16 cellular contexts compared by ENCODE assay signal in the genomic region with DNA sequence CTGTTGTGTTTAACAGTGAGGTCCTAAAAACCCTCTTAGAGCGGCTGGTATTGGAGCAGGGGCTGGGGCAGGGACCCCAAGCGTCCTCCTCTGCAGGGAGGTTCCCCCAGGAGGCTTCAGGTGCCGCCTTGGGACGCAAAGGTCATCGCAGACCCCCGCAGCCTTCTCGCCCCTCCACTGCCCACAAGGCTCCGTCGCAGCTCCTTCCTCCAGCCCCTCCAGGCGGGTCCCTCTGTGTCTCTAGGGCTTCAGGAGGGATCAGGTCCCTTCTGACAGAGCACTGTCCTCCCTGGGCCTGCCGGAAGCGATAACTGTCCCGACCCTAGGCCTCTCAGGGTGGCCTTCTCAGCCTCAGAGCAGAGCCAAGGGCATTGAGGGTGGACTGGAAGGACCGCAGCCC. TPM values are rescaled to one million over a fixed set of nuclear protein-coding genes. Genes with fewer than 3 reads are reported as not detected.
A peak's percentile ranks its signal among the peaks of the same experiment; 100 is the strongest.
DNase-seq lines count a peak whose midpoint lies in the region; ATAC-seq, FAIRE-seq and TF ChIP-seq lines count a peak whose summit lies in the region.
"Had no signal": no experiment of that assay in that cellular context is flagged by ENCODE, and none has a peak within 500 bp of the region (broad histone marks: within the 10 kb centered on the region; RNA-seq: fewer than 3 reads in every experiment).

No MANE protein-coding gene starts in this region.

- H2BK15ac ChIP-seq in mesenchymal stem cell (ENCODE audit: low read depth, poor library complexity, severe bottlenecking), result no peak overlapping the region

- H3K4me1 Mint-ChIP-seq in activated CD4-positive, alpha-beta memory T cell treated with anti-CD3 and anti-CD28 coated beads for 36 hours (ENCODE audit: low read depth), result peaks cover 63% of the 10 kb centered on the region
- peaks cover 55% of the 10 kb centered on the region for H3K4me1 Mint-ChIP-seq in activated CD4-positive, alpha-beta memory T cell treated with anti-CD3 and anti-CD28 coated beads, Interleukin-2, amount 10 ng/mL, durations not matched to agents 7 days and 5 days
- peaks cover 30% of the 10 kb centered on the region for H3K4me1 Mint-ChIP-seq in activated T-helper 17 cell treated with anti-CD3 and anti-CD28 coated beads, Interleukin-2, amount 50 U/mL, for 72 hours
- peaks cover 13% of the 10 kb centered on the region for H3K4me1 Mint-ChIP-seq in WTC11

- H3K4me1 ChIP-seq in mesenchymal stem cell (ENCODE audit: control insufficient read depth, insufficient read depth, low read depth, low read length), result peaks cover 45% of the 10 kb centered on the region
- H3K4me1 ChIP-seq in stomach smooth muscle (ENCODE audit: control insufficient read depth, insufficient read depth, low read length), result peaks cover 46% of the 10 kb centered on the region

- no peak overlapping the region for H3K4me3 Mint-ChIP-seq in activated CD4-positive, alpha-beta memory T cell treated with anti-CD3 and anti-CD28 coated beads for 36 hours
- no peak overlapping the region for H3K4me3 Mint-ChIP-seq in activated CD4-positive, alpha-beta memory T cell treated with anti-CD3 and anti-CD28 coated beads, Interleukin-2, amount 10 ng/mL, durations not matched to agents 7 days and 5 days
- H3K4me3 Mint-ChIP-seq in activated T-helper 17 cell treated with anti-CD3 and anti-CD28 coated beads, Interleukin-2, amount 50 U/mL, for 72 hours, result peak overlapping the region; percentile 80
- no peak overlapping the region for H3K4me3 Mint-ChIP-seq in WTC11

- H3K14ac ChIP-seq in mesenchymal stem cell (ENCODE audit: low read length in 2 of 2), result peak overlapping the region in 1 of 2 experiments; percentile 11

- peak overlapping the region; percentile 12 for H2AK5ac ChIP-seq in mesenchymal stem cell (ENCODE audit: low read length, severe bottlenecking)

- peaks cover 19% of the 10 kb centered on the region for H3K36me3 Mint-ChIP-seq in activated CD4-positive, alpha-beta memory T cell treated with anti-CD3 and anti-CD28 coated beads for 36 hours
- H3K36me3 Mint-ChIP-seq in activated CD4-positive, alpha-beta memory T cell treated with anti-CD3 and anti-CD28 coated beads, Interleukin-2, amount 10 ng/mL, durations not matched to agents 7 days and 5 days (ENCODE audit: low read depth), result peaks cover 24% of the 10 kb centered on the region
- H3K36me3 Mint-ChIP-seq in activated T-helper 17 cell treated with anti-CD3 and anti-CD28 coated beads, Interleukin-2, amount 50 U/mL, for 72 hours (ENCODE audit: low read depth), result peaks cover 38% of the 10 kb centered on the region
- peaks cover 12% of the 10 kb centered on the region for H3K36me3 Mint-ChIP-seq in WTC11

- no peaks in the 10 kb centered on the region for H3K27me3 Mint-ChIP-seq in activated CD4-positive, alpha-beta memory T cell treated with anti-CD3 and anti-CD28 coated beads for 36 hours
- H3K27me3 Mint-ChIP-seq in activated CD4-positive, alpha-beta memory T cell treated with anti-CD3 and anti-CD28 coated beads, Interleukin-2, amount 10 ng/mL, durations not matched to agents 7 days and 5 days, result no peaks in the 10 kb centered on the region
- no peaks in the 10 kb centered on the region for H3K27me3 Mint-ChIP-seq in activated T-helper 17 cell treated with anti-CD3 and anti-CD28 coated beads, Interleukin-2, amount 50 U/mL, for 72 hours
- H3K27me3 Mint-ChIP-seq in WTC11 (ENCODE audit: low read depth), result peaks cover 23% of the 10 kb centered on the region

- H3K27me3 ChIP-seq in mesenchymal stem cell (ENCODE audit: control insufficient read depth in 1 of 2, insufficient read depth in 1 of 2, low read length in 2 of 2) (no peaks in the 10 kb centered on the region), stomach smooth muscle (ENCODE audit: control insufficient read depth in 1 of 2, insufficient read depth in 2 of 2, low read length in 2 of 2) (no peaks in the 10 kb centered on the region)
- H3K27me3 ChIP-seq: SJSA1 had no signal

- ATAC-seq in activated T-helper 17 cell treated with anti-CD3 and anti-CD28 coated beads, Interleukin-2, amount 50 U/mL, for 72 hours (replicated peaks), result no peak
- ATAC-seq in WTC11 (no peak), HG03442 (IDR thresholded peaks at IDR 0.05; ENCODE audit: unreplicated experiment) (no peak)

- peak overlapping the region; percentile 75 for H3K27ac Mint-ChIP-seq in activated CD4-positive, alpha-beta memory T cell treated with anti-CD3 and anti-CD28 coated beads for 36 hours
- H3K27ac Mint-ChIP-seq in activated CD4-positive, alpha-beta memory T cell treated with anti-CD3 and anti-CD28 coated beads, Interleukin-2, amount 10 ng/mL, durations not matched to agents 7 days and 5 days, result no peak overlapping the region
- peak overlapping the region; percentile 87 for H3K27ac Mint-ChIP-seq in activated T-helper 17 cell treated with anti-CD3 and anti-CD28 coated beads, Interleukin-2, amount 50 U/mL, for 72 hours
- H3K27ac Mint-ChIP-seq in WTC11, result no peak overlapping the region

- H4K91ac ChIP-seq in mesenchymal stem cell (ENCODE audit: low read length), result no peak overlapping the region

- H2BK12ac ChIP-seq in mesenchymal stem cell (ENCODE audit: low read length in 2 of 2), result no peak overlapping the region

- DNase-seq in activated CD4-positive, alpha-beta memory T cell treated with anti-CD3 and anti-CD28 coated beads for 36 hours, result no peak
- no peak for DNase-seq in activated CD4-positive, alpha-beta memory T cell treated with anti-CD3 and anti-CD28 coated beads, Interleukin-2, amount 10 ng/mL, durations not matched to agents 7 days and 5 days
- DNase-seq in mesenchymal stem cell (no peak), WTC11 (ENCODE audit: low spot score) (no peak), GM12892 (ENCODE audit: insufficient read length) (no peak)
- DNase-seq: amygdala, dermis blood vessel endothelial cell, IMR-90, NCI-H1105 treated with DMSO at 0.1 percent for 48 hours, NCI-H2227 treated with DMSO at 0.1 percent for 48 hours had no signal

- FAIRE-seq in GM12892 (lab: Jason Lieb, UNC), result no peak
- FAIRE-seq: A204.1, TTC549 had no signal

- H3K4me2 ChIP-seq in mesenchymal stem cell (ENCODE audit: low read length, poor library complexity, severe bottlenecking), result no peak overlapping the region

- intact Hi-C loops in activated CD4-positive, alpha-beta memory T cell treated with anti-CD3 and anti-CD28 coated beads for 36 hours (cut with micrococcal nuclease), result no loop called here

- CTCF ChIA-PET in activated CD4-positive, alpha-beta memory T cell treated with anti-CD3 and anti-CD28 coated beads for 36 hours (lab: Charles Lee), result interaction anchor here (1.2 kb wide), 1 partner anchor 21 kb away, joined by 3 read pairs; no protein-coding TSS in a partner anchor
- CTCF ChIA-PET in activated CD4-positive, alpha-beta memory T cell treated with anti-CD3 and anti-CD28 coated beads, Interleukin-2, amount 10 ng/mL, durations not matched to agents 7 days and 5 days (lab: Charles Lee), result no interaction called here
- CTCF ChIA-PET in WTC11 (lab: Charles Lee), result interaction anchor here (2.4 kb wide), 1 partner anchor 43 kb away, joined by 8 read pairs; no protein-coding TSS in a partner anchor

- H3K79me1 ChIP-seq in mesenchymal stem cell (replicated peaks; ENCODE audit: low read length, poor library complexity, severe bottlenecking), result peaks cover 28% of the 10 kb centered on the region

- peak overlapping the region in 1 of 2 experiments; percentile 4 for H3K4ac ChIP-seq in mesenchymal stem cell (ENCODE audit: low read depth in 1 of 2, low read length in 2 of 2)

- TF ChIP-seq CTCF in WTC11 (IDR thresholded peaks at IDR 0.05), result no peak

- no peak for TF ChIP-seq POLR2A in GM12892 (IDR thresholded peaks at IDR 0.05; ENCODE audit: low read depth, low read length)

- H3K27ac ChIP-seq in mesenchymal stem cell (ENCODE audit: low read length, poor library complexity, severe bottlenecking) (peak overlapping the region; percentile 91), stomach smooth muscle (ENCODE audit: low read length) (peak overlapping the region; percentile 55)
- H3K27ac ChIP-seq: SJSA1 had no signal

- H2AFZ ChIP-seq in mesenchymal stem cell (ENCODE audit: low read depth, low read length), result no peak overlapping the region

- no peak overlapping the region for H2BK120ac ChIP-seq in mesenchymal stem cell (ENCODE audit: low read depth, low read length)

- H3K9me3 Mint-ChIP-seq in activated CD4-positive, alpha-beta memory T cell treated with anti-CD3 and anti-CD28 coated beads for 36 hours, result no peaks in the 10 kb centered on the region
- no peaks in the 10 kb centered on the region for H3K9me3 Mint-ChIP-seq in activated CD4-positive, alpha-beta memory T cell treated with anti-CD3 and anti-CD28 coated beads, Interleukin-2, amount 10 ng/mL, durations not matched to agents 7 days and 5 days
- no peaks in the 10 kb centered on the region for H3K9me3 Mint-ChIP-seq in activated T-helper 17 cell treated with anti-CD3 and anti-CD28 coated beads, Interleukin-2, amount 50 U/mL, for 72 hours
- H3K9me3 Mint-ChIP-seq in WTC11, result no peaks in the 10 kb centered on the region

- H2BK5ac ChIP-seq in mesenchymal stem cell (ENCODE audit: low read depth, low read length, poor library complexity, severe bottlenecking), result no peak overlapping the region

- H3K9me3 ChIP-seq in mesenchymal stem cell (ENCODE audit: control insufficient read depth, low read length) (no peaks in the 10 kb centered on the region), stomach smooth muscle (ENCODE audit: control insufficient read depth in 2 of 2, low read length in 2 of 2) (no peaks in the 10 kb centered on the region)
- H3K9me3 ChIP-seq: SJSA1 had no signal

- POLR2A ChIA-PET in activated CD4-positive, alpha-beta memory T cell treated with anti-CD3 and anti-CD28 coated beads for 36 hours (lab: Charles Lee), result no interaction called here
- POLR2A ChIA-PET in activated CD4-positive, alpha-beta memory T cell treated with anti-CD3 and anti-CD28 coated beads, Interleukin-2, amount 10 ng/mL, durations not matched to agents 7 days and 5 days (lab: Charles Lee), result interaction anchor here (1.1 to 8.0 kb wide), 2 partner anchors 26 to 108 kb away, joined by 4 to 79 read pairs; a partner anchor contains a TSS
- POLR2A ChIA-PET in WTC11 (lab: Charles Lee), result no interaction called here

- no peak overlapping the region for H3K9ac ChIP-seq in mesenchymal stem cell (ENCODE audit: low read length)
- no peak overlapping the region for H3K9ac ChIP-seq in stomach smooth muscle (ENCODE audit: low read length in 2 of 2)

- H3K36me3 ChIP-seq in mesenchymal stem cell (ENCODE audit: control insufficient read depth in 1 of 2, insufficient read depth in 2 of 2, low read depth in 1 of 2, low read length in 2 of 2) (peaks cover 43 to 62% of the 10 kb centered on the region in 2 experiments), stomach smooth muscle (ENCODE audit: control insufficient read depth in 2 of 2, insufficient read depth in 2 of 2, low read length in 2 of 2) (peaks cover 0 to 4% of the 10 kb centered on the region in 2 donors)

- 97% methylated on average over 14 of the region's 14 CpGs for WGBS in mesenchymal stem cell

- H3K18ac ChIP-seq in mesenchymal stem cell (ENCODE audit: low read depth in 1 of 2, low read length in 2 of 2), result no peak overlapping the region

- H3K23ac ChIP-seq in mesenchymal stem cell (ENCODE audit: low read length in 2 of 2), result peak overlapping the region in 1 of 2 experiments; percentile 48

- no peak overlapping the region for H4K8ac ChIP-seq in mesenchymal stem cell (ENCODE audit: low read length)

- H3K4me3 ChIP-seq in mesenchymal stem cell (ENCODE audit: insufficient read depth in 1 of 2, low read depth in 1 of 2, low read length in 2 of 2) (no peak overlapping the region), stomach smooth muscle (ENCODE audit: low read length in 2 of 2) (no peak overlapping the region)
- H3K4me3 ChIP-seq: SJSA1 had no signal

RNA-seq across cellular contexts. Expression of a gene that starts 26.1 kb away (rescaled TPM):
- total RNA-seq in activated CD4-positive, alpha-beta memory T cell treated with anti-CD3 and anti-CD28 coated beads for 36 hours, result 10 to 100 TPM; 21.6 to 24.1 TPM
- total RNA-seq in activated CD4-positive, alpha-beta memory T cell treated with anti-CD3 and anti-CD28 coated beads, Interleukin-2, amount 10 ng/mL, durations not matched to agents 7 days and 5 days, result 10 to 100 TPM; 57.5 to 60.6 TPM
- total RNA-seq in activated T-helper 17 cell treated with anti-CD3 and anti-CD28 coated beads, Interleukin-2, amount 50 U/mL, for 72 hours, result 10 to 100 TPM; 38.7 to 51.9 TPM
- 30.2 TPM for polyA plus RNA-seq in mesenchymal stem cell (2013, experiment 1 of 2)
- 30.0 TPM for polyA plus RNA-seq in mesenchymal stem cell (2013, experiment 2 of 2)
- 25.6 to 29.4 TPM (median 27.9 TPM) in 3 replicates for total RNA-seq in WTC11 (2021)
- 13.9 TPM for polyA plus RNA-seq in GM12892 (2012; ENCODE audit: missing spikeins)

Comparison
In these comparisons a context has a peak if more than half of its experiments do, and no peak if none do; other contexts are left out.
1. H3K27ac Mint-ChIP-seq: peak in activated CD4-positive, alpha-beta memory T cell treated with anti-CD3 and anti-CD28 coated beads for 36 hours (single experiment) and activated T-helper 17 cell treated with anti-CD3 and anti-CD28 coated beads, Interleukin-2, amount 50 U/mL, for 72 hours (single experiment); none in activated CD4-positive, alpha-beta memory T cell treated with anti-CD3 and anti-CD28 coated beads, Interleukin-2, amount 10 ng/mL, durations not matched to agents 7 days and 5 days (single experiment) and WTC11 (single experiment).